In genomic region chr2:138391956-138392355, GRCh38 we compare ENCODE assay signal across 17 cellular contexts.
DNase-seq lines count a peak whose midpoint lies in the region; ATAC-seq and TF ChIP-seq lines count a peak whose summit lies in the region.
"Had no signal": no experiment of that assay in that cellular context is flagged by ENCODE, and none has a peak within 500 bp of the region (broad histone marks: within the 10 kb centered on the region; RNA-seq: fewer than 3 reads in every experiment).

No MANE protein-coding gene starts in this region.

- no TSS peak for BruUV-seq in MCF 10A (replicated peaks; lab: Mats Ljungman, UMichigan)
- no TSS peak for BruUV-seq in Panc1 (replicated peaks; lab: Mats Ljungman, UMichigan)

- in situ Hi-C loops in Panc1 (cut with HindIII; ENCODE audit: low pct_unique_long_range_greater_than_20kb, low sequenced_read_pairs): no loop called here

- H3K4me1 ChIP-seq in breast epithelium (no peaks in the 10 kb centered on the region), Panc1 (ENCODE audit: control insufficient read depth, insufficient read depth, low read length) (no peaks in the 10 kb centered on the region)

- H3K9me3 ChIP-seq in breast epithelium (no peaks in the 10 kb centered on the region), Panc1 (ENCODE audit: control insufficient read depth, insufficient read depth, low read depth, low read length) (no peaks in the 10 kb centered on the region)

- no peaks in the 10 kb centered on the region for H3K27me3 Mint-ChIP-seq in MCF 10A (ENCODE audit: insufficient read depth, unreplicated experiment)

- no peak for TF ChIP-seq CTCF in MCF 10A (IDR thresholded peaks at IDR 0.05; ENCODE audit: unreplicated experiment)
- no peak for TF ChIP-seq CTCF in breast epithelium (IDR thresholded peaks at IDR 0.05)
- TF ChIP-seq CTCF in Panc1 (IDR thresholded peaks at IDR 0.05): no peak
- TF ChIP-seq CTCF in coronary artery (IDR thresholded peaks at IDR 0.05): no peak

- H3K9me3 Mint-ChIP-seq in MCF 10A (ENCODE audit: unreplicated experiment): no peaks in the 10 kb centered on the region

- ATAC-seq in Panc1: no peak
- ATAC-seq in HG02970 (IDR thresholded peaks at IDR 0.05; ENCODE audit: low FRiP score, unreplicated experiment): no peak
- ATAC-seq in GM21447 (IDR thresholded peaks at IDR 0.05; ENCODE audit: unreplicated experiment): no peak

- POLR2A ChIA-PET in MCF 10A (lab: Yijun Ruan, JAX): no interaction called here
- POLR2A ChIA-PET in Panc1 (lab: Charles Lee): no interaction called here

- no peaks in the 10 kb centered on the region for H3K36me3 Mint-ChIP-seq in MCF 10A (ENCODE audit: insufficient read depth, unreplicated experiment)

- no peak for TF ChIP-seq POLR2A in breast epithelium (IDR thresholded peaks at IDR 0.05)

- H3K36me3 ChIP-seq in breast epithelium (no peaks in the 10 kb centered on the region), Panc1 (ENCODE audit: control insufficient read depth, insufficient read depth, low read length) (no peaks in the 10 kb centered on the region)

- H3K4me3 Mint-ChIP-seq in MCF 10A (ENCODE audit: unreplicated experiment): no peak overlapping the region

- peaks cover 22% of the 10 kb centered on the region for H3K4me1 Mint-ChIP-seq in MCF 10A (ENCODE audit: insufficient read depth, unreplicated experiment)

- intact Hi-C loops in MCF 10A (cut with micrococcal nuclease) (no loop called here), breast epithelium (cut with DNase I; ENCODE audit: low total_unique reads) (no loop called here), Panc1 (cut with micrococcal nuclease; ENCODE audit: unreplicated experiment) (no loop called here)

- H3K4me3 ChIP-seq in breast epithelium (no peak overlapping the region), Panc1 (ENCODE audit: low read depth in 2 of 2, low read length in 2 of 2) (no peak overlapping the region), coronary artery (no peak overlapping the region)

- H3K27me3 ChIP-seq in breast epithelium (no peaks in the 10 kb centered on the region), Panc1 (ENCODE audit: control insufficient read depth, insufficient read depth, low read length) (no peaks in the 10 kb centered on the region)

- H3K27ac Mint-ChIP-seq in MCF 10A (ENCODE audit: low read depth, unreplicated experiment): peak overlapping the region; percentile 50

- H3K27ac ChIP-seq in breast epithelium (no peak overlapping the region), Panc1 (ENCODE audit: low read length) (no peak overlapping the region), epithelial cell of prostate (peak overlapping the region; percentile 59), coronary artery (no peak overlapping the region)
- H3K27ac ChIP-seq: C4-2B had no signal

- CTCF ChIA-PET in MCF 10A (lab: Yijun Ruan, JAX): interaction anchor here (1.0 kb wide), 1 partner anchor 123 kb away, joined by 3 read pairs; no protein-coding TSS in a partner anchor
- CTCF ChIA-PET in Panc1 (lab: Charles Lee): no interaction called here

- no peak for DNase-seq in MCF 10A (ENCODE audit: unreplicated experiment)
- DNase-seq in breast epithelium (ENCODE audit: low spot score in 2 of 2): no peak
- peak; percentile 2 for DNase-seq in Panc1 (ENCODE audit: low read depth, low spot score)
- DNase-seq in epithelial cell of prostate (ENCODE audit: low read depth, low spot score): no peak
- DNase-seq in NCI-H128 (lab: John Stamatoyannopoulos, UW; ENCODE audit: unreplicated experiment): no peak
- DNase-seq in coronary artery (ENCODE audit: low spot score): no peak
- DNase-seq: 8988T; COR-L47; Karpas-422; NCI-H2107; NCI-H345; NCI-H526 treated with DMSO at 0.1 percent for 48 hours; NK-92 treated with Interleukin-12 subunit alpha and Interleukin-12 subunit beta, amount 100 ng/mL, for 24 hours; OCI-M1 had no signal
